32 cellular contexts compared by ENCODE assay signal in the genomic region with DNA sequence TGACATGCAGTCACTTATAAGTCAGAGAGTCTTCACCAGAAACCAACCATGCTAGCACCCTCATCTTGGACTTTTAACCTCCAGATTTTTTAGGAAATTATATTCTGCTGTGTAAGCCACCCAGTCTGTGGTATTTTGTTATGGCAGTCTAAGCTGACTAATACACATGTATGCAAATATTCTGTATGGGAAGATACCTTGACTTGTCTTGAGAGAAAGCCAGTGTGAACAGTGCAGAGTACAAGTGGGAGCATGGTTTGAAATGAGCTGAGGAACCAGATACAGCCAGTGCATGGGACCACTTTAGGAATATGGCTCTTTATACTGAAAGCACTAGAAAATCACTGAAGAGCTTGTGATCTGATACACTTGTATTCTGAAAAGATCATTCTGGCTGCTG.
"Had no signal": no experiment of that assay in that cellular context is flagged by ENCODE, and none has a peak within 500 bp of the region (broad histone marks: within the 10 kb centered on the region; RNA-seq: fewer than 3 reads in every experiment).

No MANE protein-coding gene starts in this region.

- H3K27me3 ChIP-seq: ascending aorta, Peyer's patch, SJSA1 had no signal

- H3K9me3 ChIP-seq: ascending aorta, Peyer's patch, SJSA1, SK-N-SH had no signal

- H3K4me3 ChIP-seq: ascending aorta, Peyer's patch, SJSA1 had no signal

- H3K27ac ChIP-seq: ascending aorta, Peyer's patch, SJSA1 had no signal

- H3K36me3 ChIP-seq: ascending aorta, Peyer's patch, SJSA1 had no signal

- H3K4me1 ChIP-seq: ascending aorta, Peyer's patch, SJSA1 had no signal

- ATAC-seq: activated CD8-positive, alpha-beta T cell treated with anti-CD3 and anti-CD28 coated beads for 36 hours; activated T-cell treated with anti-CD3 and anti-CD28 coated beads, Interleukin-2, amount 50 U/mL, for 72 hours; PC-3 had no signal

- H3K27ac Mint-ChIP-seq: activated CD4-positive, alpha-beta T cell treated with anti-CD3 and anti-CD28 coated beads, Interleukin-2, amount 10 ng/mL, durations not matched to agents 24 days and 14 days; activated CD8-positive, alpha-beta T cell treated with anti-CD3 and anti-CD28 coated beads for 36 hours; activated naive CD4-positive, alpha-beta T cell treated with anti-CD3 and anti-CD28 coated beads, Interleukin-2, amount 50 U/mL, for 24 hours; activated naive CD8-positive, alpha-beta T cell treated with anti-CD3 and anti-CD28 coated beads, Interleukin-2, amount 10 ng/mL, durations not matched to agents 7 days and 5 days; activated T-cell treated with anti-CD3 and anti-CD28 coated beads, Interleukin-2, amount 50 U/mL, for 72 hours; activated T-helper 2 cell treated with anti-CD3 and anti-CD28 coated beads, Interferon-gamma antibody, Interleukin-2, Interleukin-4, amounts not matched to agents 10 μg/mL and 5 μg/mL and 100 μg/mL, durations not matched to agents 14 hours and 24 hours and 36 hours; T-helper 1 cell treated with Interleukin-12 subunit alpha and Interleukin-12 subunit beta and Interleukin-4 antibody, amounts not matched to agents 30 μg/mL and 1 μg/mL, for 36 hours; T-helper 2 cell treated with Interferon-gamma antibody and Interleukin-4, amounts not matched to agents 5 μg/mL and 100 μg/mL, for 36 hours had no signal

- H3K4me1 Mint-ChIP-seq: activated CD4-positive, alpha-beta T cell treated with anti-CD3 and anti-CD28 coated beads, Interleukin-2, amount 10 ng/mL, durations not matched to agents 24 days and 14 days; activated naive CD4-positive, alpha-beta T cell treated with anti-CD3 and anti-CD28 coated beads, Interleukin-2, amount 50 U/mL, for 24 hours; activated naive CD8-positive, alpha-beta T cell treated with anti-CD3 and anti-CD28 coated beads, Interleukin-2, amount 10 ng/mL, durations not matched to agents 7 days and 5 days had no signal

- H3K36me3 Mint-ChIP-seq: activated naive CD4-positive, alpha-beta T cell treated with anti-CD3 and anti-CD28 coated beads, Interleukin-2, amount 50 U/mL, for 24 hours; activated naive CD8-positive, alpha-beta T cell treated with anti-CD3 and anti-CD28 coated beads, Interleukin-2, amount 10 ng/mL, durations not matched to agents 7 days and 5 days had no signal

- DNase-seq: activated CD4-positive, alpha-beta T cell treated with anti-CD3 and anti-CD28 coated beads, Interleukin-2, amount 10 ng/mL, durations not matched to agents 24 days and 14 days; activated CD4-positive, alpha-beta T cell treated with anti-CD3 and anti-CD28 coated beads, Interleukin-2, amount 50 U/mL, for 4 hours; activated CD8-positive, alpha-beta T cell treated with anti-CD3 and anti-CD28 coated beads for 36 hours; activated gamma-delta T cell; activated naive CD4-positive, alpha-beta T cell treated with Interleukin-2 at 50 U/mL for 16 hours; activated naive CD8-positive, alpha-beta T cell treated with anti-CD3 and anti-CD28 coated beads, Interleukin-2, amount 10 ng/mL, durations not matched to agents 7 days and 5 days; activated T-cell treated with anti-CD3 and anti-CD28 coated beads, Interleukin-2, amount 50 U/mL, for 1 hour; activated T-cell treated with anti-CD3 and anti-CD28 coated beads, Interleukin-2, amount 50 U/mL, for 72 hours; amygdala; MM.1S; MV-4-11; NCI-H1092; NCI-H146; NCI-H187; NCI-H2029 treated with DMSO at 0.1 percent for 48 hours; NCI-H2107; NCI-H226; NCI-H446 treated with DMSO at 0.1 percent for 48 hours; NCI-H524; NCI-H69; NCI-H82; PC-3; Peyer's patch; RPMI8226; SHP77 treated with DMSO at 0.1 percent for 48 hours; SK-N-SH had no signal

- H3K27me3 Mint-ChIP-seq: activated CD4-positive, alpha-beta T cell treated with anti-CD3 and anti-CD28 coated beads, Interleukin-2, amount 10 ng/mL, durations not matched to agents 24 days and 14 days; activated CD8-positive, alpha-beta T cell treated with anti-CD3 and anti-CD28 coated beads for 36 hours; activated naive CD8-positive, alpha-beta T cell treated with anti-CD3 and anti-CD28 coated beads, Interleukin-2, amount 10 ng/mL, durations not matched to agents 7 days and 5 days had no signal

- H3K4me3 Mint-ChIP-seq: activated CD4-positive, alpha-beta T cell treated with anti-CD3 and anti-CD28 coated beads, Interleukin-2, amount 10 ng/mL, durations not matched to agents 24 days and 14 days; activated CD8-positive, alpha-beta T cell treated with anti-CD3 and anti-CD28 coated beads for 36 hours; activated naive CD4-positive, alpha-beta T cell treated with anti-CD3 and anti-CD28 coated beads, Interleukin-2, amount 50 U/mL, for 24 hours; activated naive CD8-positive, alpha-beta T cell treated with anti-CD3 and anti-CD28 coated beads, Interleukin-2, amount 10 ng/mL, durations not matched to agents 7 days and 5 days; activated T-cell treated with anti-CD3 and anti-CD28 coated beads, Interleukin-2, amount 50 U/mL, for 72 hours; T-helper 1 cell treated with Interleukin-12 subunit alpha and Interleukin-12 subunit beta and Interleukin-4 antibody, amounts not matched to agents 30 μg/mL and 1 μg/mL, for 36 hours; T-helper 2 cell treated with Interferon-gamma antibody and Interleukin-4, amounts not matched to agents 5 μg/mL and 100 μg/mL, for 36 hours had no signal

- H3K9me3 Mint-ChIP-seq: activated CD4-positive, alpha-beta T cell treated with anti-CD3 and anti-CD28 coated beads, Interleukin-2, amount 10 ng/mL, durations not matched to agents 24 days and 14 days; activated CD8-positive, alpha-beta T cell treated with anti-CD3 and anti-CD28 coated beads for 36 hours; activated naive CD4-positive, alpha-beta T cell treated with anti-CD3 and anti-CD28 coated beads, Interleukin-2, amount 50 U/mL, for 24 hours; activated naive CD8-positive, alpha-beta T cell treated with anti-CD3 and anti-CD28 coated beads, Interleukin-2, amount 10 ng/mL, durations not matched to agents 7 days and 5 days; activated T-cell treated with anti-CD3 and anti-CD28 coated beads, Interleukin-2, amount 50 U/mL, for 72 hours; activated T-helper 2 cell treated with anti-CD3 and anti-CD28 coated beads, Interferon-gamma antibody, Interleukin-2, Interleukin-4, amounts not matched to agents 10 μg/mL and 5 μg/mL and 100 μg/mL, durations not matched to agents 14 hours and 24 hours and 36 hours; T-helper 1 cell treated with Interleukin-12 subunit alpha and Interleukin-12 subunit beta and Interleukin-4 antibody, amounts not matched to agents 30 μg/mL and 1 μg/mL, for 36 hours; T-helper 2 cell treated with Interferon-gamma antibody and Interleukin-4, amounts not matched to agents 5 μg/mL and 100 μg/mL, for 36 hours had no signal
